Comparison of ENCODE assay signal across 23 cellular contexts in the genomic region with DNA sequence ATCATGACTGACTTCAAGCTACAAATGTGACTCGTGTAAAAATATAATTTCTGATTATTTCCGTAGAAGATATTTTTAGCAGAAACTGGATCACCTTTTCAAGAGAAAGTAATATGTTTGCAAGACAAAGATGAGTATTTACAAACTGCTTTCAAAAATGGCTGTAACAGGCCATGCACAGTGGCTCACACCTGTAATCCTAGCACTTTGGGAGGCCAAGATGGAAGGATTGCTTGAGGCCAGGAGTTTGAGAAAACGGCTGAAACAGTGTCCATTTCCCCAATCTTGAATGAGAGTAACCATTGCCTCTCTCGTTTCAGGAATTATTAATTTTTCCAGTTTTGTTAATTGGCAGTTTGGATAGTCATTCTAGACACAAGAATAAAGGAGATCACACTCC. TPM values are rescaled to one million over a fixed set of nuclear protein-coding genes. Genes with fewer than 3 reads are reported as not detected.
DNase-seq lines count a peak whose midpoint lies in the region; ATAC-seq, FAIRE-seq and TF ChIP-seq lines count a peak whose summit lies in the region.
"Had no signal": no experiment of that assay in that cellular context is flagged by ENCODE, and none has a peak within 500 bp of the region (broad histone marks: within the 10 kb centered on the region; RNA-seq: fewer than 3 reads in every experiment).

No MANE protein-coding gene starts in this region.

- H3K9me3 ChIP-seq in KOPT-K1 (ENCODE audit: insufficient read depth, low read length, poor library complexity, severe bottlenecking) (no peaks in the 10 kb centered on the region), K562 (replicated peaks; ENCODE audit: control insufficient read depth, insufficient read depth, low read depth, low read length) (no peaks in the 10 kb centered on the region), mucosa of descending colon (no peaks in the 10 kb centered on the region)
- H3K9me3 ChIP-seq: BE2C, BLaER1, Caco-2 had no signal

- no peak overlapping the region for H3K4me3 Mint-ChIP-seq in activated CD4-positive, alpha-beta memory T cell treated with anti-CD3 and anti-CD28 coated beads, Interleukin-2, amount 10 ng/mL, durations not matched to agents 7 days and 5 days
- H3K4me3 Mint-ChIP-seq: CD14-positive monocyte; CD4-positive, alpha-beta memory T cell; CD4-positive, CD25-positive, alpha-beta regulatory T cell had no signal

- TF ChIP-seq POLR2A in K562 (conservative IDR thresholded peaks at IDR 0.05), result no peak

- TF ChIP-seq EP300 in K562 (IDR thresholded peaks at IDR 0.05; ENCODE audit: low read length), result no peak

- FAIRE-seq in K562 (lab: Jason Lieb, UNC), result no peak
- FAIRE-seq: A204.1, D721Med, G401.6, GM12891 had no signal

- H3K27me3 ChIP-seq in K562 (ENCODE audit: control insufficient read depth in 2 of 2, insufficient read depth in 2 of 2, low read length in 2 of 2), result no peaks in the 10 kb centered on the region
- H3K27me3 ChIP-seq: BLaER1 had no signal

- peak overlapping the region; percentile 30; the same call in 1 of the 2 replicates for H3K4me2 ChIP-seq in K562 (ENCODE audit: insufficient read depth, low read length)
- H3K4me2 ChIP-seq: BLaER1 had no signal

- CTCF ChIA-PET in K562 (lab: Yijun Ruan, JAX; ENCODE audit: low intra/inter-chr PET ratio), result no interaction called here
- CTCF ChIA-PET in activated CD4-positive, alpha-beta memory T cell treated with anti-CD3 and anti-CD28 coated beads, Interleukin-2, amount 10 ng/mL, durations not matched to agents 7 days and 5 days (lab: Charles Lee), result no interaction called here

- H3K36me3 ChIP-seq in KOPT-K1 (ENCODE audit: insufficient read depth, low read length), result no peaks in the 10 kb centered on the region
- H3K36me3 ChIP-seq in K562 (ENCODE audit: control insufficient read depth, insufficient read depth, low read length), result peaks cover 1% of the 10 kb centered on the region; the same call in 1 of the 3 replicates
- no peaks in the 10 kb centered on the region for H3K36me3 ChIP-seq in mucosa of descending colon (ENCODE audit: low read depth)
- H3K36me3 ChIP-seq: BE2C, BLaER1 had no signal

- peak overlapping the region; percentile 79 for H2AFZ ChIP-seq in K562 (ENCODE audit: low read depth, low read length)

- peak overlapping the region in 1 of 2 experiments; percentile 38; a peak in 1 of 4 replicates for H3K9ac ChIP-seq in K562 (ENCODE audit: insufficient read depth in 1 of 2, low read depth in 2 of 2, low read length in 2 of 2)
- H3K9ac ChIP-seq: BLaER1 had no signal

- H3K4me1 Mint-ChIP-seq in activated CD4-positive, alpha-beta memory T cell treated with anti-CD3 and anti-CD28 coated beads, Interleukin-2, amount 10 ng/mL, durations not matched to agents 7 days and 5 days, result peaks cover 22% of the 10 kb centered on the region

- no TSS peak for BruUV-seq in K562 (replicated peaks; lab: Mats Ljungman, UMichigan)

- 37% methylated on average over 4 of the region's 4 CpGs for WGBS in K562 (ENCODE audit: insufficient coverage, low coverage, missing lambda C conversion rate)

- H3K9me1 ChIP-seq in K562 (ENCODE audit: control insufficient read depth, insufficient read depth, low read length), result no peaks in the 10 kb centered on the region

- in situ Hi-C loops in K562 (cut with MboI), result loop anchor here (10.0 kb wide), 1 partner anchor 93 kb away; the partner anchor contains the start of gene CEACAM18

- H3K4me1 ChIP-seq in K562 (replicated peaks in 1 of 2; ENCODE audit: control insufficient read depth in 2 of 2, insufficient read depth in 2 of 2, low read length in 2 of 2), result peaks cover 14 to 58% of the 10 kb centered on the region in 2 experiments; a peak in 4 of 5 replicates
- peaks cover 9% of the 10 kb centered on the region for H3K4me1 ChIP-seq in mucosa of descending colon (ENCODE audit: low read depth)

- no peaks in the 10 kb centered on the region for H3K9me3 Mint-ChIP-seq in activated CD4-positive, alpha-beta memory T cell treated with anti-CD3 and anti-CD28 coated beads, Interleukin-2, amount 10 ng/mL, durations not matched to agents 7 days and 5 days

- POLR2A ChIA-PET in K562 (lab: Yijun Ruan, JAX), result interaction anchor here (0.7 to 2.5 kb wide), 3 partner anchors 17 to 21 kb away, joined by 3 to 15 read pairs (median 3); no protein-coding TSS in a partner anchor
- POLR2A ChIA-PET in activated CD4-positive, alpha-beta memory T cell treated with anti-CD3 and anti-CD28 coated beads, Interleukin-2, amount 10 ng/mL, durations not matched to agents 7 days and 5 days (lab: Charles Lee), result no interaction called here

- TF ChIP-seq RAD21 in K562 (CRISPR knock-in tag; conservative IDR thresholded peaks at IDR 0.05 in 1 of 2, IDR thresholded peaks at IDR 0.05 in 1 of 2), result no peak

- H4K20me1 ChIP-seq in K562 (replicated peaks; ENCODE audit: control insufficient read depth, insufficient read depth, low read length), result no peaks in the 10 kb centered on the region
- H4K20me1 ChIP-seq: BLaER1 had no signal

- DNase-seq in K562 (ENCODE audit: extremely low read depth in 1 of 4, low spot score in 3 of 4) (no peak), mucosa of descending colon (no peak)
- no peak for DNase-seq in activated CD4-positive, alpha-beta memory T cell treated with anti-CD3 and anti-CD28 coated beads, Interleukin-2, amount 10 ng/mL, durations not matched to agents 7 days and 5 days
- DNase-seq: 8988T; ACHN; BE2C; C1 segment of cervical spinal cord; Caco-2; Calu3; CD4-positive, alpha-beta memory T cell; CD4-positive, CD25-positive, alpha-beta regulatory T cell; DMS79 treated with DMSO at 0.1 percent for 48 hours; GF-D8 had no signal

- H3K36me3 Mint-ChIP-seq in activated CD4-positive, alpha-beta memory T cell treated with anti-CD3 and anti-CD28 coated beads, Interleukin-2, amount 10 ng/mL, durations not matched to agents 7 days and 5 days (ENCODE audit: low read depth), result peaks cover 18% of the 10 kb centered on the region
- H3K36me3 Mint-ChIP-seq: CD14-positive monocyte had no signal

- ATAC-seq in K562, result no peak
- ATAC-seq in HG03097 (IDR thresholded peaks at IDR 0.05; ENCODE audit: low FRiP score, unreplicated experiment), result no peak
- ATAC-seq in mucosa of descending colon, result no peak

- peak overlapping the region; percentile 60 for H3K27ac ChIP-seq in KOPT-K1 (ENCODE audit: low read depth, low read length, poor library complexity, severe bottlenecking)
- H3K27ac ChIP-seq in K562 (ENCODE audit: extremely low read depth, low read depth, low read length), result peak overlapping the region; percentile 59
- H3K27ac ChIP-seq: BLaER1 had no signal

- H3K27me3 Mint-ChIP-seq in activated CD4-positive, alpha-beta memory T cell treated with anti-CD3 and anti-CD28 coated beads, Interleukin-2, amount 10 ng/mL, durations not matched to agents 7 days and 5 days, result peaks cover 26% of the 10 kb centered on the region

- no peak overlapping the region for H3K27ac Mint-ChIP-seq in activated CD4-positive, alpha-beta memory T cell treated with anti-CD3 and anti-CD28 coated beads, Interleukin-2, amount 10 ng/mL, durations not matched to agents 7 days and 5 days
- H3K27ac Mint-ChIP-seq: CD14-positive monocyte; CD4-positive, alpha-beta memory T cell; CD4-positive, CD25-positive, alpha-beta regulatory T cell had no signal

- H3K79me2 ChIP-seq in K562 (ENCODE audit: control insufficient read depth, insufficient read depth, low read length), result peaks cover 16% of the 10 kb centered on the region

- intact Hi-C loops in K562 (cut with micrococcal nuclease) (loop anchor here (2.0 to 5.0 kb wide), 2 partner anchors 15 to 95 kb away; no protein-coding TSS in a partner anchor), mucosa of descending colon (cut with DNase I, micrococcal nuclease) (no loop called here)

- TF ChIP-seq CTCF in K562 (IDR thresholded peaks at IDR 0.05 in 2 of 3, conservative IDR thresholded peaks at IDR 0.05 in 1 of 3; ENCODE audit: insufficient read depth in 2 of 3, low read depth in 1 of 3, low read length in 3 of 3) (no peak), mucosa of descending colon (IDR thresholded peaks at IDR 0.05) (no peak)

- H3K4me3 ChIP-seq in K562 (no peak overlapping the region), mucosa of descending colon (no peak overlapping the region)
- H3K4me3 ChIP-seq: BLaER1 had no signal

RNA-seq across cellular contexts. Expression of gene ZNF175, which starts 3.5 kb away (rescaled TPM):
- 53.3 and 97.8 TPM in 2 replicates for total RNA-seq in K562 (2011; cell fraction: chromatin; rRNA removed; ENCODE audit: low replicate concordance)
- total RNA-seq in K562 (2011; cell fraction: nucleolus; rRNA removed), result 31.9 and 40.5 TPM in 2 replicates
- total RNA-seq in K562 (2011; cell fraction: nucleoplasm; rRNA removed), result 60.0 and 79.1 TPM in 2 replicates
- total RNA-seq in K562 (2014; rRNA removed) (5.8 and 6.6 TPM in 2 replicates), K562 (2014; rRNA removed; fragmentation: Illumina TruSeq; extraction: Trizol) (19.0 and 22.1 TPM in 2 replicates), K562 (2015; rRNA removed; fragmentation: Illumina TruSeq; extraction: Trizol) (13.9 and 14.0 TPM in 2 replicates), K562 (2021) (19.5 and 23.7 TPM in 2 replicates), mucosa of descending colon (10 to 100 TPM in 1 of 3 donors, 1 to 10 TPM in 2; 9.4 to 13.6 (median 9.8) TPM)
- polyA plus RNA-seq in K562 (2011; rRNA removed) (37.1 and 37.9 TPM in 2 replicates), K562 (2014; fragmentation: Illumina TruSeq; extraction: Trizol) (17.5 and 21.4 TPM in 2 replicates), K562 (2014; fragmentation: Nextera tagmentation; extraction: Ambion mirVana) (1 to 10 TPM; 3.7 to 4.4 TPM), K562 (2014; rRNA removed) (11.1 and 12.8 TPM in 2 replicates)
- polyA plus RNA-seq in K562 (2011; cell fraction: cytosol; rRNA removed), result 5.6 and 11.8 TPM in 2 replicates
- 40.2 and 52.7 TPM in 2 replicates for polyA plus RNA-seq in K562 (2011; cell fraction: nucleus; rRNA removed)
- 23.6 and 33.7 TPM in 2 replicates for polyA plus RNA-seq in K562 (2012)
- polyA minus RNA-seq in K562 (2011; rRNA and poly(A)+ RNA removed), result 38.3 and 54.3 TPM in 2 replicates
- 13.5 and 26.7 TPM in 2 replicates for polyA minus RNA-seq in K562 (2011; cell fraction: cytosol; rRNA and poly(A)+ RNA removed)
- 19.4 and 42.9 TPM in 2 replicates for polyA minus RNA-seq in K562 (2011; cell fraction: nucleus; rRNA and poly(A)+ RNA removed)
- 1 to 10 TPM; 5.5 to 7.1 TPM for total RNA-seq in activated CD4-positive, alpha-beta memory T cell treated with anti-CD3 and anti-CD28 coated beads, Interleukin-2, amount 10 ng/mL, durations not matched to agents 7 days and 5 days

RNA-seq across cellular contexts. Expression of gene SIGLEC6, which starts 36.1 kb away (rescaled TPM):
- 0.67 TPM in 1 of 2 replicates, not detected in the other for total RNA-seq in K562 (2011; cell fraction: chromatin; rRNA removed; ENCODE audit: low replicate concordance)
- 0.26 and 0.67 TPM in 2 replicates for total RNA-seq in K562 (2011; cell fraction: nucleolus; rRNA removed)
- total RNA-seq in K562 (2011; cell fraction: nucleoplasm; rRNA removed), result 0.46 and 0.51 TPM in 2 replicates
- total RNA-seq in K562 (2014; rRNA removed) (1.00 and 1.0 TPM in 2 replicates), K562 (2014; rRNA removed; fragmentation: Illumina TruSeq; extraction: Trizol) (0.73 TPM in 2 replicates), K562 (2015; rRNA removed; fragmentation: Illumina TruSeq; extraction: Trizol) (17.5 and 21.9 TPM in 2 replicates), K562 (2021) (0.58 and 0.71 TPM in 2 replicates), mucosa of descending colon (1 to 10 TPM in 2 of 3 donors, under 1 TPM in 1; 0.75 to 3.6 (median 2.8) TPM)
- polyA plus RNA-seq in K562 (2011; rRNA removed) (0.57 and 1.8 TPM in 2 replicates), K562 (2014; fragmentation: Illumina TruSeq; extraction: Trizol) (0.59 and 0.65 TPM in 2 replicates), K562 (2014; fragmentation: Nextera tagmentation; extraction: Ambion mirVana) (under 1 TPM; 0.03 to 0.13 TPM), K562 (2014; rRNA removed) (0.77 and 0.81 TPM in 2 replicates)
- 0.49 and 1.0 TPM in 2 replicates for polyA plus RNA-seq in K562 (2011; cell fraction: cytosol; rRNA removed)
- 1.4 and 2.2 TPM in 2 replicates for polyA plus RNA-seq in K562 (2011; cell fraction: nucleus; rRNA removed)
- polyA plus RNA-seq in K562 (2012), result 7.2 and 41.7 TPM in 2 replicates
- 0.81 and 1.6 TPM in 2 replicates for polyA minus RNA-seq in K562 (2011; rRNA and poly(A)+ RNA removed)
- polyA minus RNA-seq in K562 (2011; cell fraction: cytosol; rRNA and poly(A)+ RNA removed), result not detected in 2 replicates
- polyA minus RNA-seq in K562 (2011; cell fraction: nucleus; rRNA and poly(A)+ RNA removed), result 0.27 and 1.4 TPM in 2 replicates
- total RNA-seq in activated CD4-positive, alpha-beta memory T cell treated with anti-CD3 and anti-CD28 coated beads, Interleukin-2, amount 10 ng/mL, durations not matched to agents 7 days and 5 days, result under 1 TPM; 0.15 to 0.48 TPM
- total RNA-seq: A673; Calu3; CD4-positive, alpha-beta memory T cell; CD4-positive, CD25-positive, alpha-beta regulatory T cell had no signal
- polyA plus RNA-seq: AG04450; CD14-positive monocyte; CD4-positive, CD25-positive, alpha-beta regulatory T cell had no signal
